1 cellular context compared by ENCODE assay signal in the genomic region with DNA sequence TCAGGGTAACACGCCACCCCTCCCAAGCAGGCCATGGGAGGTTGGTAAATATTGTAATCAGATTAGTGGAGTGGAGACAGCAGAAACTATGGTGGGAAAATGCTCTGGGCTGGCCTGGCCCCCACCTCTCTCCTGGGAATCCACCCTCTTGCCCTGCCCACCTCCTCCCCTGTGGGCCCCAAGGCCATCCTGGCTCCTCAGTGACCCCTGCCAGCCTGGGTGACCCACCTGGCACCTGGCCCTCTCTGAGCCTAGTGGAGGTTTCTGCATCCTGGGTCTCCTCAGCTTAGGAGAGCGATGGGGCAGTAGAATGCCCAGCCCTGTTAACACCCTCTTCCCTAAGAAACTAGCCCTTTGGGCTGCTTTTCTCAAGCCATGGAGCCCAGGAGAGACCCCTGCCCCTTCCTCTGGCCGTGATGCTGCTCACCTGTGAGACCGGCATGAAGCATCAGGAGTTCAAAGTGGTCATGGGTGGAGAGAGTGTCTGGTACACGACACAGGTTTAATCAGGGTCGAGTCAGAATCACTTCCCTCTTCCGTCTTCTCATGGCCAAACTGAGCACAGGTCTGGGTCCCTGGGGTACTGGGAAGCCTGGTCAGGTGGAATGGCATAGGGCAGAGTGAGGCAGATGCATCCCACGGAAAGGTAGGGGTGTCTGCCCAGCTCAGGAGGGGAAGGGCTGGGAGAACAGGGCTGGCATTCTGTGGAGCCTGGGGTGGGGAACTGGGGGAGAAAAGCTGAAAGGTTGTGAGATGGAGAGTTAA.
A peak's percentile ranks its signal among the peaks of the same experiment; 100 is the strongest.
TF ChIP-seq lines count a peak whose summit lies in the region.

No MANE protein-coding gene starts in this region.

TF ChIP-seq in K562, 482 proteins besides CTCF, POLR2A, EP300 and RAD21:
- TF ChIP-seq PHF8 (IDR thresholded peaks at IDR 0.05; ENCODE audit: borderline replicate concordance, low read length), result no peak
- TF ChIP-seq RFX7 (CRISPR knock-in tag; IDR thresholded peaks at IDR 0.05), result no peak
- TF ChIP-seq, protein P1, sequence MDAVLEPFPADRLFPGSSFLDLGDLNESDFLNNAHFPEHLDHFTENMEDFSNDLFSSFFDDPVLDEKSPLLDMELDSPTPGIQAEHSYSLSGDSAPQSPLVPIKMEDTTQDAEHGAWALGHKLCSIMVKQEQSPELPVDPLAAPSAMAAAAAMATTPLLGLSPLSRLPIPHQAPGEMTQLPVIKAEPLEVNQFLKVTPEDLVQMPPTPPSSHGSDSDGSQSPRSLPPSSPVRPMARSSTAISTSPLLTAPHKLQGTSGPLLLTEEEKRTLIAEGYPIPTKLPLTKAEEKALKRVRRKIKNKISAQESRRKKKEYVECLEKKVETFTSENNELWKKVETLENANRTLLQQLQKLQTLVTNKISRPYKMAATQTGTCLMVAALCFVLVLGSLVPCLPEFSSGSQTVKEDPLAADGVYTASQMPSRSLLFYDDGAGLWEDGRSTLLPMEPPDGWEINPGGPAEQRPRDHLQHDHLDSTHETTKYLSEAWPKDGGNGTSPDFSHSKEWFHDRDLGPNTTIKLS (IDR thresholded peaks at IDR 0.05; ENCODE audit: borderline replicate concordance, low read depth), result no peak
- TF ChIP-seq WHSC1 (IDR thresholded peaks at IDR 0.05; ENCODE audit: low read length), result peak; percentile 31
- TF ChIP-seq, protein P2, sequence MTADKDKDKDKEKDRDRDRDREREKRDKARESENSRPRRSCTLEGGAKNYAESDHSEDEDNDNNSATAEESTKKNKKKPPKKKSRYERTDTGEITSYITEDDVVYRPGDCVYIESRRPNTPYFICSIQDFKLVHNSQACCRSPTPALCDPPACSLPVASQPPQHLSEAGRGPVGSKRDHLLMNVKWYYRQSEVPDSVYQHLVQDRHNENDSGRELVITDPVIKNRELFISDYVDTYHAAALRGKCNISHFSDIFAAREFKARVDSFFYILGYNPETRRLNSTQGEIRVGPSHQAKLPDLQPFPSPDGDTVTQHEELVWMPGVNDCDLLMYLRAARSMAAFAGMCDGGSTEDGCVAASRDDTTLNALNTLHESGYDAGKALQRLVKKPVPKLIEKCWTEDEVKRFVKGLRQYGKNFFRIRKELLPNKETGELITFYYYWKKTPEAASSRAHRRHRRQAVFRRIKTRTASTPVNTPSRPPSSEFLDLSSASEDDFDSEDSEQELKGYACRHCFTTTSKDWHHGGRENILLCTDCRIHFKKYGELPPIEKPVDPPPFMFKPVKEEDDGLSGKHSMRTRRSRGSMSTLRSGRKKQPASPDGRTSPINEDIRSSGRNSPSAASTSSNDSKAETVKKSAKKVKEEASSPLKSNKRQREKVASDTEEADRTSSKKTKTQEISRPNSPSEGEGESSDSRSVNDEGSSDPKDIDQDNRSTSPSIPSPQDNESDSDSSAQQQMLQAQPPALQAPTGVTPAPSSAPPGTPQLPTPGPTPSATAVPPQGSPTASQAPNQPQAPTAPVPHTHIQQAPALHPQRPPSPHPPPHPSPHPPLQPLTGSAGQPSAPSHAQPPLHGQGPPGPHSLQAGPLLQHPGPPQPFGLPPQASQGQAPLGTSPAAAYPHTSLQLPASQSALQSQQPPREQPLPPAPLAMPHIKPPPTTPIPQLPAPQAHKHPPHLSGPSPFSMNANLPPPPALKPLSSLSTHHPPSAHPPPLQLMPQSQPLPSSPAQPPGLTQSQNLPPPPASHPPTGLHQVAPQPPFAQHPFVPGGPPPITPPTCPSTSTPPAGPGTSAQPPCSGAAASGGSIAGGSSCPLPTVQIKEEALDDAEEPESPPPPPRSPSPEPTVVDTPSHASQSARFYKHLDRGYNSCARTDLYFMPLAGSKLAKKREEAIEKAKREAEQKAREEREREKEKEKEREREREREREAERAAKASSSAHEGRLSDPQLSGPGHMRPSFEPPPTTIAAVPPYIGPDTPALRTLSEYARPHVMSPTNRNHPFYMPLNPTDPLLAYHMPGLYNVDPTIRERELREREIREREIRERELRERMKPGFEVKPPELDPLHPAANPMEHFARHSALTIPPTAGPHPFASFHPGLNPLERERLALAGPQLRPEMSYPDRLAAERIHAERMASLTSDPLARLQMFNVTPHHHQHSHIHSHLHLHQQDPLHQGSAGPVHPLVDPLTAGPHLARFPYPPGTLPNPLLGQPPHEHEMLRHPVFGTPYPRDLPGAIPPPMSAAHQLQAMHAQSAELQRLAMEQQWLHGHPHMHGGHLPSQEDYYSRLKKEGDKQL (CRISPR knock-in tag; IDR thresholded peaks at IDR 0.05; ENCODE audit: borderline replicate concordance), result no peak
